Comparison of ENCODE assay signal across 10 cellular contexts in genomic region chr4:25031077-25031606, GRCh38. TPM values are rescaled to one million over a fixed set of nuclear protein-coding genes. Genes with fewer than 3 reads are reported as not detected.
DNase-seq lines count a peak whose midpoint lies in the region; ATAC-seq, FAIRE-seq and TF ChIP-seq lines count a peak whose summit lies in the region.
"Had no signal": no experiment of that assay in that cellular context is flagged by ENCODE, and none has a peak within 500 bp of the region (broad histone marks: within the 10 kb centered on the region; RNA-seq: fewer than 3 reads in every experiment).

No MANE protein-coding gene starts in this region.

- no peak for TF ChIP-seq POLR2A in H1 (IDR thresholded peaks at IDR 0.05; ENCODE audit: control extremely low read depth in 1 of 2, low read depth in 2 of 2, low read length in 2 of 2)

- H3K4ac ChIP-seq in H1 (replicated peaks; ENCODE audit: insufficient read length, low read depth, low read length), result no peak overlapping the region

- peaks cover 73% of the 10 kb centered on the region for H3K27me3 Mint-ChIP-seq in activated CD4-positive, alpha-beta memory T cell treated with anti-CD3 and anti-CD28 coated beads, Interleukin-2, amount 10 ng/mL, durations not matched to agents 7 days and 5 days
- H3K27me3 Mint-ChIP-seq in T-helper 2 cell treated with Interferon-gamma antibody and Interleukin-4, amounts not matched to agents 5 μg/mL and 100 μg/mL, for 36 hours (ENCODE audit: low read depth), result peaks cover 72% of the 10 kb centered on the region

- no peak overlapping the region for H3K27ac ChIP-seq in H1 (ENCODE audit: low read depth, low read length)
- no peak overlapping the region for H3K27ac ChIP-seq in muscle layer of duodenum (ENCODE audit: low read length)

- no peak for ATAC-seq in HG02981 (IDR thresholded peaks at IDR 0.05; ENCODE audit: unreplicated experiment)

- peak overlapping the region; percentile 36; the same call in 1 of the 2 replicates for H2AFZ ChIP-seq in H1 (ENCODE audit: low read length)

- H4K91ac ChIP-seq in H1 (replicated peaks; ENCODE audit: insufficient read length, low read length), result no peak overlapping the region

- no peak overlapping the region for H4K8ac ChIP-seq in H1 (ENCODE audit: extremely low read depth, insufficient read depth, low read length)

- no peak overlapping the region for H2AK5ac ChIP-seq in H1 (ENCODE audit: low read depth, low read length)

- H3K56ac ChIP-seq in H1 (replicated peaks; ENCODE audit: insufficient read length, low read depth, low read length), result no peak overlapping the region

- CTCF ChIA-PET in H1 (lab: Charles Lee; ENCODE audit: partially characterized antibody), result interaction anchor here (0.9 to 5.9 kb wide), 6 partner anchors 11 to 609 kb away, joined by 3 to 50 read pairs (median 5); no protein-coding TSS in a partner anchor
- CTCF ChIA-PET in activated CD4-positive, alpha-beta memory T cell treated with anti-CD3 and anti-CD28 coated beads, Interleukin-2, amount 10 ng/mL, durations not matched to agents 7 days and 5 days (lab: Charles Lee), result no interaction called here

- DNase-seq in AG09309 (ENCODE audit: low read depth), result no peak
- DNase-seq in KBM-7, result peak; percentile 7
- DNase-seq in H1 (ENCODE audit: low read depth in 1 of 2, low spot score in 2 of 2), result peak in 1 of 2 experiments; percentile 78
- no peak for DNase-seq in middle frontal gyrus (ENCODE audit: extremely low spot score, low spot score)
- no peak for DNase-seq in activated CD4-positive, alpha-beta memory T cell treated with anti-CD3 and anti-CD28 coated beads, Interleukin-2, amount 10 ng/mL, durations not matched to agents 7 days and 5 days
- DNase-seq in T-helper 2 cell treated with Interferon-gamma antibody and Interleukin-4, amounts not matched to agents 5 μg/mL and 100 μg/mL, for 36 hours (ENCODE audit: low spot score), result no peak

- H3K4me3 Mint-ChIP-seq in activated CD4-positive, alpha-beta memory T cell treated with anti-CD3 and anti-CD28 coated beads, Interleukin-2, amount 10 ng/mL, durations not matched to agents 7 days and 5 days, result no peak overlapping the region
- no peak overlapping the region for H3K4me3 Mint-ChIP-seq in T-helper 2 cell treated with Interferon-gamma antibody and Interleukin-4, amounts not matched to agents 5 μg/mL and 100 μg/mL, for 36 hours

- no peak for TF ChIP-seq RAD21 in H1 (IDR thresholded peaks at IDR 0.05 in 1 of 2, conservative IDR thresholded peaks at IDR 0.05 in 1 of 2; ENCODE audit: low read depth in 2 of 2, low read length in 2 of 2)

- H3K4me1 ChIP-seq in H1 (replicated peaks in 1 of 4; ENCODE audit: control insufficient read depth in 3 of 4, insufficient read depth in 4 of 4, low read length in 3 of 4) (peaks cover 11 to 14% (median 11%) of the 10 kb centered on the region in 4 experiments), muscle layer of duodenum (ENCODE audit: control insufficient read depth in 1 of 2, insufficient read depth in 2 of 2, low read length in 2 of 2) (peaks cover 0 to 15% of the 10 kb centered on the region in 2 donors)

- no peaks in the 10 kb centered on the region for H3K9me3 ChIP-seq in H1 (ENCODE audit: insufficient read depth in 2 of 2, low read depth in 1 of 2, low read length in 1 of 2)
- no peaks in the 10 kb centered on the region for H3K9me3 ChIP-seq in muscle layer of duodenum (ENCODE audit: control insufficient read depth in 1 of 2, low read length in 2 of 2)

- H3K36me3 ChIP-seq in H1 (ENCODE audit: control insufficient read depth in 2 of 4, insufficient read depth in 4 of 4, low read length in 3 of 4) (no peaks in the 10 kb centered on the region), muscle layer of duodenum (ENCODE audit: control insufficient read depth in 1 of 2, insufficient read depth in 2 of 2, low read length in 2 of 2) (no peaks in the 10 kb centered on the region)

- no peak overlapping the region for H2BK12ac ChIP-seq in H1 (ENCODE audit: low read depth, low read length)

- no peak overlapping the region for H2BK5ac ChIP-seq in H1 (ENCODE audit: low read depth, low read length)

- H2BK20ac ChIP-seq in H1 (ENCODE audit: low read length), result no peak overlapping the region

- 3% methylated on average over 20 of the region's 25 CpGs; no CpG with 5 or more reads in 1 of the 2 experiments for WGBS in H1 (ENCODE audit: extremely low coverage in 1 of 2, insufficient coverage in 1 of 2, insufficient read length in 1 of 2, insufficient replicate concordance in 2 of 2, low coverage in 1 of 2, low lambda C conversion rate in 2 of 2, missing lambda C conversion rate in 1 of 2), 2 experiments

- no peak overlapping the region for H2BK120ac ChIP-seq in H1 (replicated peaks; ENCODE audit: low read depth, low read length)

- H3K79me2 ChIP-seq in H1 (ENCODE audit: control insufficient read depth in 1 of 2, insufficient read depth in 2 of 2, low read length in 2 of 2), result no peaks in the 10 kb centered on the region

- H2BK15ac ChIP-seq in H1 (ENCODE audit: low read length), result no peak overlapping the region

- H3K27ac Mint-ChIP-seq in activated CD4-positive, alpha-beta memory T cell treated with anti-CD3 and anti-CD28 coated beads, Interleukin-2, amount 10 ng/mL, durations not matched to agents 7 days and 5 days, result no peak overlapping the region
- H3K27ac Mint-ChIP-seq in T-helper 2 cell treated with Interferon-gamma antibody and Interleukin-4, amounts not matched to agents 5 μg/mL and 100 μg/mL, for 36 hours, result no peak overlapping the region
- H3K27ac Mint-ChIP-seq: activated naive CD4-positive, alpha-beta T cell treated with anti-CD3 and anti-CD28 coated beads, Interleukin-2, amount 50 U/mL, for 72 hours had no signal

- H3K18ac ChIP-seq in H1 (ENCODE audit: extremely low read depth, low read length), result no peak overlapping the region; the same call in 1 of the 2 replicates

- H3K9ac ChIP-seq in H1 (replicated peaks in 1 of 4; ENCODE audit: extremely low read depth in 1 of 4, low read depth in 3 of 4, low read length in 3 of 4), result no peak overlapping the region; a peak in 1 of 7 replicates

- H3K27me3 ChIP-seq in H1 (replicated peaks in 1 of 4; ENCODE audit: control insufficient read depth in 3 of 4, extremely low read depth in 1 of 4, insufficient read depth in 3 of 4, low read length in 3 of 4), result peaks cover 9 to 34% (median 31%) of the 10 kb centered on the region in 4 experiments
- H3K27me3 ChIP-seq in muscle layer of duodenum (ENCODE audit: low read depth, low read length), result peaks cover 13% of the 10 kb centered on the region

- H3K36me3 Mint-ChIP-seq in activated CD4-positive, alpha-beta memory T cell treated with anti-CD3 and anti-CD28 coated beads, Interleukin-2, amount 10 ng/mL, durations not matched to agents 7 days and 5 days (ENCODE audit: low read depth), result no peaks in the 10 kb centered on the region
- H3K36me3 Mint-ChIP-seq in T-helper 2 cell treated with Interferon-gamma antibody and Interleukin-4, amounts not matched to agents 5 μg/mL and 100 μg/mL, for 36 hours (ENCODE audit: low read depth), result no peaks in the 10 kb centered on the region

- peaks cover 0 to 3% of the 10 kb centered on the region in 2 experiments for H4K20me1 ChIP-seq in H1 (replicated peaks in 1 of 2; ENCODE audit: control insufficient read depth in 1 of 2, insufficient read depth in 2 of 2, low read length in 2 of 2)

- H3K4me3 ChIP-seq in AG09309 (ENCODE audit: control insufficient read depth, low read depth, low read length) (peak overlapping the region; percentile 29), H1 (ENCODE audit: extremely low read depth in 1 of 4, insufficient read depth in 2 of 4, low read depth in 3 of 4, low read length in 4 of 4) (peak overlapping the region; percentile 42 to 70 (median 60)), muscle layer of duodenum (ENCODE audit: low read depth in 1 of 2, low read length in 2 of 2) (peak overlapping the region; percentile 38 to 55)

- H3K4me2 ChIP-seq in H1 (ENCODE audit: insufficient read depth in 1 of 2, low read depth in 2 of 2, low read length in 2 of 2), result peak overlapping the region; percentile 69 to 77

- no peaks in the 10 kb centered on the region for H3K79me1 ChIP-seq in H1 (ENCODE audit: low read depth, low read length)

- in situ Hi-C loops in KBM-7 (cut with MboI; ENCODE audit: low pct_unique_long_range_greater_than_20kb, low sequenced_read_pairs), result no loop called here

- no peak overlapping the region for H3K23ac ChIP-seq in H1 (ENCODE audit: insufficient read length)

- TF ChIP-seq CTCF in AG09309 (IDR thresholded peaks at IDR 0.05; ENCODE audit: control insufficient read depth, insufficient read depth, low read depth, low read length, missing control alignments) (no peak), H1 (IDR thresholded peaks at IDR 0.05; ENCODE audit: control extremely low read depth in 1 of 3, insufficient read depth in 1 of 3, low read depth in 1 of 3, low read length in 3 of 3) (no peak)

- TF ChIP-seq EP300 in H1 (IDR thresholded peaks at IDR 0.05; ENCODE audit: borderline replicate concordance in 1 of 2, low read depth in 2 of 2, low read length in 2 of 2), result no peak

- peaks cover 10% of the 10 kb centered on the region; the same call in 1 of the 2 replicates for H3K23me2 ChIP-seq in H1 (ENCODE audit: low read depth, low read length)

- POLR2A ChIA-PET in H1 (lab: Charles Lee; ENCODE audit: partially characterized antibody), result interaction anchor here (0.7 to 1.1 kb wide), 2 partner anchors 9 to 16 kb away, joined by 3 read pairs; no protein-coding TSS in a partner anchor
- POLR2A ChIA-PET in activated CD4-positive, alpha-beta memory T cell treated with anti-CD3 and anti-CD28 coated beads, Interleukin-2, amount 10 ng/mL, durations not matched to agents 7 days and 5 days (lab: Charles Lee), result no interaction called here

- no peaks in the 10 kb centered on the region for H3K9me3 Mint-ChIP-seq in activated CD4-positive, alpha-beta memory T cell treated with anti-CD3 and anti-CD28 coated beads, Interleukin-2, amount 10 ng/mL, durations not matched to agents 7 days and 5 days
- H3K9me3 Mint-ChIP-seq in T-helper 2 cell treated with Interferon-gamma antibody and Interleukin-4, amounts not matched to agents 5 μg/mL and 100 μg/mL, for 36 hours, result no peaks in the 10 kb centered on the region

- FAIRE-seq in H1 (lab: Jason Lieb, UNC), result no peak
- FAIRE-seq: GM18507 had no signal

- H3K4me1 Mint-ChIP-seq in activated CD4-positive, alpha-beta memory T cell treated with anti-CD3 and anti-CD28 coated beads, Interleukin-2, amount 10 ng/mL, durations not matched to agents 7 days and 5 days, result no peaks in the 10 kb centered on the region
- H3K4me1 Mint-ChIP-seq in T-helper 2 cell treated with Interferon-gamma antibody and Interleukin-4, amounts not matched to agents 5 μg/mL and 100 μg/mL, for 36 hours (ENCODE audit: low read depth), result no peaks in the 10 kb centered on the region

- no peak overlapping the region for H4K5ac ChIP-seq in H1 (ENCODE audit: insufficient read length, low read depth, low read length)

- H3K14ac ChIP-seq in H1 (ENCODE audit: insufficient read length), result no peak overlapping the region

RNA-seq across cellular contexts. Expression of gene LGI2, which starts 0.4 kb away (rescaled TPM):
- total RNA-seq in H1 (2021; fragmentation: NEBNext Ultra II Directional; extraction: Animal tissue kit (Norgen Biotek cat#: 25700)), result 4.0 and 4.8 TPM in 2 replicates
- 1.4 and 2.3 TPM in 2 replicates for polyA plus RNA-seq in H1 (2011; rRNA removed)
- polyA plus RNA-seq in H1 (2011; cell fraction: cytosol; rRNA removed), result 2.5 TPM
- 1.4 TPM for polyA plus RNA-seq in H1 (2011; cell fraction: nucleus; rRNA removed)
- 1.7 to 3.3 TPM (median 2.3 TPM) in 4 replicates for polyA plus RNA-seq in H1 (2012, experiment 1 of 2)
- 0.50 TPM for polyA plus RNA-seq in H1 (2012, experiment 2 of 2)
- polyA plus RNA-seq in H1 (2013, experiment 1 of 2), result 2.0 TPM
- polyA plus RNA-seq in H1 (2013, experiment 2 of 2), result 2.2 TPM
- 2.7 and 4.1 TPM in 2 replicates for polyA minus RNA-seq in H1 (2011; rRNA and poly(A)+ RNA removed)
- 1.2 TPM for polyA minus RNA-seq in H1 (2011; cell fraction: cytosol; rRNA and poly(A)+ RNA removed)
- 3.0 TPM for polyA minus RNA-seq in H1 (2011; cell fraction: nucleus; rRNA and poly(A)+ RNA removed)
- total RNA-seq in activated CD4-positive, alpha-beta memory T cell treated with anti-CD3 and anti-CD28 coated beads, Interleukin-2, amount 10 ng/mL, durations not matched to agents 7 days and 5 days, result not detected
- total RNA-seq: activated naive CD4-positive, alpha-beta T cell treated with anti-CD3 and anti-CD28 coated beads, Interleukin-2, amount 50 U/mL, for 72 hours had no signal
